In genomic region chr6:28218312-28219248, GRCh38 we compare ENCODE assay signal across 1 cellular context.
TF ChIP-seq lines count a peak whose summit lies in the region.

No MANE protein-coding gene starts in this region.

TF ChIP-seq in HepG2, 621 proteins besides CTCF, POLR2A, EP300 and RAD21 (continued from another document and continues in another):
- TF ChIP-seq ZNF775 (CRISPR knock-in tag; IDR thresholded peaks at IDR 0.05; ENCODE audit: borderline replicate concordance), result peak; percentile 88; the same call in 1 of the 2 replicates
- peak; percentile 85; the same call in 1 of the 2 replicates for TF ChIP-seq RARG (CRISPR knock-in tag; IDR thresholded peaks at IDR 0.05; ENCODE audit: low read depth)
- peak; percentile 64 for TF ChIP-seq ZNF160 (CRISPR knock-in tag; IDR thresholded peaks at IDR 0.05)
- TF ChIP-seq TEAD3 (CRISPR knock-in tag; optimal IDR thresholded peaks at IDR 0.05; ENCODE audit: borderline replicate concordance), result no peak
- TF ChIP-seq ZNF850 (CRISPR knock-in tag; conservative IDR thresholded peaks at IDR 0.05), result no peak
- TF ChIP-seq GTF2F1 (IDR thresholded peaks at IDR 0.05; ENCODE audit: low read length), result peak; percentile 31; the same call in 1 of the 2 replicates
- TF ChIP-seq ATF1 (CRISPR knock-in tag; IDR thresholded peaks at IDR 0.05), result no peak
- TF ChIP-seq, protein P1, sequence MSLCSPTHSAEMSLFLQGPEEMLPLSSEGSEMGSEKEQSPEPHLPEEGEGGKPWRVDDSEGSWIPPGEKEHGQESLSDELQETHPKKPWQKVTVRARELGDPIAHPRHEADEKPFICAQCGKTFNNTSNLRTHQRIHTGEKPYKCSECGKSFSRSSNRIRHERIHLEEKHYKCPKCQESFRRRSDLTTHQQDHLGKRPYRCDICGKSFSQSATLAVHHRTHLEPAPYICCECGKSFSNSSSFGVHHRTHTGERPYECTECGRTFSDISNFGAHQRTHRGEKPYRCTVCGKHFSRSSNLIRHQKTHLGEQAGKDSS (CRISPR knock-in tag; IDR thresholded peaks at IDR 0.05; ENCODE audit: borderline replicate concordance, low read depth), result peak; percentile 43
- TF ChIP-seq ZNF761 (CRISPR knock-in tag; conservative IDR thresholded peaks at IDR 0.05), result 0 out of 2 replicates have a peak, but pooled peaks have one; percentile 49
- 0 out of 2 replicates have a peak, but pooled peaks have one; percentile 17 for TF ChIP-seq NCOA2 (CRISPR knock-in tag; IDR thresholded peaks at IDR 0.05)
- no peak for TF ChIP-seq LRRFIP1 (CRISPR knock-in tag; conservative IDR thresholded peaks at IDR 0.05)
- no peak for TF ChIP-seq MIER3 (CRISPR knock-in tag; IDR thresholded peaks at IDR 0.05; ENCODE audit: borderline replicate concordance)
- TF ChIP-seq CEBPZ (IDR thresholded peaks at IDR 0.05; ENCODE audit: low read length), result no peak
- TF ChIP-seq ZNF251 (CRISPR knock-in tag; IDR thresholded peaks at IDR 0.05), result 0 out of 2 replicates have a peak, but pooled peaks have one; percentile 50
- no peak for TF ChIP-seq DNMT3B (CRISPR knock-in tag; conservative IDR thresholded peaks at IDR 0.05)
- TF ChIP-seq ETV5 (CRISPR knock-in tag; IDR thresholded peaks at IDR 0.05; ENCODE audit: borderline replicate concordance), result peak; percentile 86; the same call in 1 of the 2 replicates
- peak; percentile 68 for TF ChIP-seq ZBTB2 (CRISPR knock-in tag; IDR thresholded peaks at IDR 0.05; ENCODE audit: low read depth)
- peak; percentile 72; the same call in 1 of the 2 replicates for TF ChIP-seq ZNF768 (CRISPR knock-in tag; IDR thresholded peaks at IDR 0.05)
- TF ChIP-seq NPAS2 (CRISPR knock-in tag; IDR thresholded peaks at IDR 0.05; ENCODE audit: borderline replicate concordance), result no peak
- no peak for TF ChIP-seq SMC3 (IDR thresholded peaks at IDR 0.05; ENCODE audit: low read length)
- no peak for TF ChIP-seq ZNF652 (CRISPR knock-in tag; IDR thresholded peaks at IDR 0.05; ENCODE audit: borderline replicate concordance, low read depth)
- TF ChIP-seq RNF2 (conservative IDR thresholded peaks at IDR 0.05; ENCODE audit: low read depth), result no peak
- TF ChIP-seq PCBP1 (IDR thresholded peaks at IDR 0.05; ENCODE audit: borderline replicate concordance, low read depth, low read length), result no peak
- TF ChIP-seq, protein P2, sequence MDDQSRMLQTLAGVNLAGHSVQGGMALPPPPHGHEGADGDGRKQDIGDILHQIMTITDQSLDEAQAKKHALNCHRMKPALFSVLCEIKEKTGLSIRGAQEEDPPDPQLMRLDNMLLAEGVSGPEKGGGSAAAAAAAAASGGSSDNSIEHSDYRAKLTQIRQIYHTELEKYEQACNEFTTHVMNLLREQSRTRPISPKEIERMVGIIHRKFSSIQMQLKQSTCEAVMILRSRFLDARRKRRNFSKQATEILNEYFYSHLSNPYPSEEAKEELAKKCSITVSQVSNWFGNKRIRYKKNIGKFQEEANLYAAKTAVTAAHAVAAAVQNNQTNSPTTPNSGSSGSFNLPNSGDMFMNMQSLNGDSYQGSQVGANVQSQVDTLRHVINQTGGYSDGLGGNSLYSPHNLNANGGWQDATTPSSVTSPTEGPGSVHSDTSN (CRISPR knock-in tag; IDR thresholded peaks at IDR 0.05; ENCODE audit: borderline replicate concordance), result no peak; the same call in 1 of the 2 replicates
- no peak for TF ChIP-seq FOSL1 (CRISPR knock-in tag; IDR thresholded peaks at IDR 0.05; ENCODE audit: borderline replicate concordance)
- no peak for TF ChIP-seq NFATC3 (CRISPR knock-in tag; IDR thresholded peaks at IDR 0.05)
- TF ChIP-seq EED (CRISPR knock-in tag; IDR thresholded peaks at IDR 0.05), result no peak
- no peak for TF ChIP-seq MAFK (conservative IDR thresholded peaks at IDR 0.05 in 1 of 2, IDR thresholded peaks at IDR 0.05 in 1 of 2; ENCODE audit: low read length in 2 of 2)
- TF ChIP-seq ZNF234 (CRISPR knock-in tag; conservative IDR thresholded peaks at IDR 0.05), result peak; percentile 97
- TF ChIP-seq SRSF4 (IDR thresholded peaks at IDR 0.05; ENCODE audit: low read depth, low read length, poor library complexity, severe bottlenecking), result no peak
- 0 out of 2 replicates have a peak, but pooled peaks have one; percentile 4 for TF ChIP-seq FOXO1 (CRISPR knock-in tag; IDR thresholded peaks at IDR 0.05)
- TF ChIP-seq GFI1 (CRISPR knock-in tag; IDR thresholded peaks at IDR 0.05; ENCODE audit: borderline replicate concordance), result no peak
- TF ChIP-seq, protein P3, sequence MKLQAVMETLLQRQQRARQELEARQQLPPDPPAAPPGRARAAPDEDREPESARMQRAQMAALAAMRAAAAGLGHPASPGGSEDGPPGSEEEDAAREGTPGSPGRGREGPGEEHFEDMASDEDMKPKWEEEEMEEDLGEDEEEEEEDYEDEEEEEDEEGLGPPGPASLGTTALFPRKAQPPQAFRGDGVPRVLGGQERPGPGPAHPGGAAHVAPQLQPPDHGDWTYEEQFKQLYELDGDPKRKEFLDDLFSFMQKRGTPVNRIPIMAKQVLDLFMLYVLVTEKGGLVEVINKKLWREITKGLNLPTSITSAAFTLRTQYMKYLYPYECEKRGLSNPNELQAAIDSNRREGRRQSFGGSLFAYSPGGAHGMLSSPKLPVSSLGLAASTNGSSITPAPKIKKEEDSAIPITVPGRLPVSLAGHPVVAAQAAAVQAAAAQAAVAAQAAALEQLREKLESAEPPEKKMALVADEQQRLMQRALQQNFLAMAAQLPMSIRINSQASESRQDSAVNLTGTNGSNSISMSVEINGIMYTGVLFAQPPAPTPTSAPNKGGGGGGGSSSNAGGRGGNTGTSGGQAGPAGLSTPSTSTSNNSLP (IDR thresholded peaks at IDR 0.05; ENCODE audit: low read depth, low read length), result peak; percentile 6; the same call in 1 of the 2 replicates
- TF ChIP-seq ZZZ3 (CRISPR knock-in tag; IDR thresholded peaks at IDR 0.05; ENCODE audit: borderline replicate concordance), result peak; percentile 40; the same call in 1 of the 2 replicates
- peak; percentile 58; the same call in 1 of the 2 replicates for TF ChIP-seq XBP1 (CRISPR knock-in tag; IDR thresholded peaks at IDR 0.05)
- TF ChIP-seq SNAPC5 (CRISPR knock-in tag; IDR thresholded peaks at IDR 0.05; ENCODE audit: borderline replicate concordance), result peak; percentile 26; the same call in 1 of the 2 replicates
- TF ChIP-seq, protein P4, sequence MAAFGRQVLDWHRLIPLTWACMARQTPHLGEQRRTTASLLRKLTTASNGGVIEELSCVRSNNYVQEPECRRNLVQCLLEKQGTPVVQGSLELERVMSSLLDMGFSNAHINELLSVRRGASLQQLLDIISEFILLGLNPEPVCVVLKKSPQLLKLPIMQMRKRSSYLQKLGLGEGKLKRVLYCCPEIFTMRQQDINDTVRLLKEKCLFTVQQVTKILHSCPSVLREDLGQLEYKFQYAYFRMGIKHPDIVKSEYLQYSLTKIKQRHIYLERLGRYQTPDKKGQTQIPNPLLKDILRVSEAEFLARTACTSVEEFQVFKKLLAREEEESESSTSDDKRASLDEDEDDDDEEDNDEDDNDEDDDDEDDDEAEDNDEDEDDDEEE (CRISPR knock-in tag; IDR thresholded peaks at IDR 0.05), result no peak
- TF ChIP-seq MLX (CRISPR knock-in tag; IDR thresholded peaks at IDR 0.05), result no peak
- peak; percentile 75 for TF ChIP-seq SAP130 (CRISPR knock-in tag; IDR thresholded peaks at IDR 0.05; ENCODE audit: low read depth)
- TF ChIP-seq NFE2L1 (CRISPR knock-in tag; IDR thresholded peaks at IDR 0.05; ENCODE audit: borderline replicate concordance), result no peak
- no peak for TF ChIP-seq DNMT1 (CRISPR knock-in tag; IDR thresholded peaks at IDR 0.05)
- 0 out of 2 replicates have a peak, but pooled peaks have one; percentile 26 for TF ChIP-seq ELF4 (CRISPR knock-in tag; IDR thresholded peaks at IDR 0.05; ENCODE audit: borderline replicate concordance)
- no peak for TF ChIP-seq ZKSCAN8 (CRISPR knock-in tag; IDR thresholded peaks at IDR 0.05; ENCODE audit: borderline replicate concordance)
- peak; percentile 72 for TF ChIP-seq THAP11 (CRISPR knock-in tag; IDR thresholded peaks at IDR 0.05)
- TF ChIP-seq ZBTB8A (CRISPR knock-in tag; IDR thresholded peaks at IDR 0.05; ENCODE audit: borderline replicate concordance, low read depth), result peak; percentile 94; the same call in 1 of the 2 replicates
- TF ChIP-seq MAFG (CRISPR knock-in tag; IDR thresholded peaks at IDR 0.05), result peak; percentile 54
- peak; percentile 81; the same call in 1 of the 2 replicates for TF ChIP-seq ZNF878 (CRISPR knock-in tag; IDR thresholded peaks at IDR 0.05)
- TF ChIP-seq ZNF788 (CRISPR knock-in tag; IDR thresholded peaks at IDR 0.05; ENCODE audit: borderline replicate concordance), result peak; percentile 53; the same call in 1 of the 2 replicates
- peak; percentile 68; the same call in 1 of the 2 replicates for TF ChIP-seq AKAP8 (CRISPR knock-in tag; IDR thresholded peaks at IDR 0.05)
- TF ChIP-seq SP4 (CRISPR knock-in tag; IDR thresholded peaks at IDR 0.05), result peak; percentile 69; the same call in 1 of the 2 replicates
